ENCODE assay signal across 1 cellular context in the genomic region with DNA sequence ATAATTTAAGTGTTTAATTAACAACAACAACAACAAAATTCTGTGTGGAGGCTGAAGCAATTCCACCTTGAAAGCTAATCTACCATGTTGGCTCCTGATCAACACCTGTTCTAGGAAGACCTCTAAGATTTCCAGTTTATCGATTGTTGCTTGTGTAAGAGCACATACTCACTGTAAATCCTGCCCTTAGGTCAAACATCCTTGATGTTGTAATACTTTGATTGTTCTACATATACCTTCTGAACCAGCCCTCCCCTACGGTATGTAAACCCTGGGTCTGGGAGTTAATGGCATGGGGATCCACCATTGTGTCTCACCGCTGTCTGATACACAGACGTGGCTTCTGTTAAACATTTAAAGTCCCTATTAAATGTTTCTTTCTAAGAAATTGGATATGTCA.
TF ChIP-seq lines count a peak whose summit lies in the region.

No MANE protein-coding gene starts in this region.

TF ChIP-seq in HepG2, 621 proteins besides CTCF, POLR2A, EP300 and RAD21 (continued from another document and continues in another):
- no peak for TF ChIP-seq ZNF704 (CRISPR knock-in tag; IDR thresholded peaks at IDR 0.05; ENCODE audit: borderline replicate concordance)
- no peak for TF ChIP-seq ZFP62 (CRISPR knock-in tag; IDR thresholded peaks at IDR 0.05)
- no peak for TF ChIP-seq ZZZ3 (CRISPR knock-in tag; IDR thresholded peaks at IDR 0.05; ENCODE audit: borderline replicate concordance)
- TF ChIP-seq, protein P1, sequence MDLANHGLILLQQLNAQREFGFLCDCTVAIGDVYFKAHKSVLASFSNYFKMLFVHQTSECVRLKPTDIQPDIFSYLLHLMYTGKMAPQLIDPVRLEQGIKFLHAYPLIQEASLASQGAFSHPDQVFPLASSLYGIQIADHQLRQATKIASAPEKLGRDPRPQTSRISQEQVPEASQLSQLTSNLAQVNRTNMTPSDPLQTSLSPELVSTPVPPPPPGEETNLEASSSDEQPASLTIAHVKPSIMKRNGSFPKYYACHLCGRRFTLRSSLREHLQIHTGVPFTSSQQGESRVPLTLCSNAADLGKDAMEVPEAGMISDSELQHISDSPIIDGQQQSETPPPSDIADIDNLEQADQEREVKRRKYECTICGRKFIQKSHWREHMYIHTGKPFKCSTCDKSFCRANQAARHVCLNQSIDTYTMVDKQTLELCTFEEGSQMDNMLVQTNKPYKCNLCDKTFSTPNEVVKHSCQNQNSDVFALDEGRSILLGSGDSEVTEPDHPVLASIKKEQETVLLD (CRISPR knock-in tag; IDR thresholded peaks at IDR 0.05; ENCODE audit: low read depth), result no peak
- TF ChIP-seq ZNF556 (CRISPR knock-in tag; IDR thresholded peaks at IDR 0.05; ENCODE audit: borderline replicate concordance), result no peak
- TF ChIP-seq ZNF3 (CRISPR knock-in tag; IDR thresholded peaks at IDR 0.05), result no peak
- no peak for TF ChIP-seq NFAT5 (CRISPR knock-in tag; IDR thresholded peaks at IDR 0.05)
- no peak for TF ChIP-seq ZNF17 (CRISPR knock-in tag; IDR thresholded peaks at IDR 0.05)
- TF ChIP-seq ZC3H4 (CRISPR knock-in tag; IDR thresholded peaks at IDR 0.05; ENCODE audit: borderline replicate concordance), result no peak
- no peak for TF ChIP-seq ARID2 (CRISPR knock-in tag; IDR thresholded peaks at IDR 0.05; ENCODE audit: borderline replicate concordance)
- TF ChIP-seq NBN (conservative IDR thresholded peaks at IDR 0.05), result no peak
- no peak for TF ChIP-seq ZNF44 (CRISPR knock-in tag; IDR thresholded peaks at IDR 0.05)
- no peak for TF ChIP-seq FOXC1 (CRISPR knock-in tag; IDR thresholded peaks at IDR 0.05; ENCODE audit: borderline replicate concordance)
- TF ChIP-seq, protein P2, sequence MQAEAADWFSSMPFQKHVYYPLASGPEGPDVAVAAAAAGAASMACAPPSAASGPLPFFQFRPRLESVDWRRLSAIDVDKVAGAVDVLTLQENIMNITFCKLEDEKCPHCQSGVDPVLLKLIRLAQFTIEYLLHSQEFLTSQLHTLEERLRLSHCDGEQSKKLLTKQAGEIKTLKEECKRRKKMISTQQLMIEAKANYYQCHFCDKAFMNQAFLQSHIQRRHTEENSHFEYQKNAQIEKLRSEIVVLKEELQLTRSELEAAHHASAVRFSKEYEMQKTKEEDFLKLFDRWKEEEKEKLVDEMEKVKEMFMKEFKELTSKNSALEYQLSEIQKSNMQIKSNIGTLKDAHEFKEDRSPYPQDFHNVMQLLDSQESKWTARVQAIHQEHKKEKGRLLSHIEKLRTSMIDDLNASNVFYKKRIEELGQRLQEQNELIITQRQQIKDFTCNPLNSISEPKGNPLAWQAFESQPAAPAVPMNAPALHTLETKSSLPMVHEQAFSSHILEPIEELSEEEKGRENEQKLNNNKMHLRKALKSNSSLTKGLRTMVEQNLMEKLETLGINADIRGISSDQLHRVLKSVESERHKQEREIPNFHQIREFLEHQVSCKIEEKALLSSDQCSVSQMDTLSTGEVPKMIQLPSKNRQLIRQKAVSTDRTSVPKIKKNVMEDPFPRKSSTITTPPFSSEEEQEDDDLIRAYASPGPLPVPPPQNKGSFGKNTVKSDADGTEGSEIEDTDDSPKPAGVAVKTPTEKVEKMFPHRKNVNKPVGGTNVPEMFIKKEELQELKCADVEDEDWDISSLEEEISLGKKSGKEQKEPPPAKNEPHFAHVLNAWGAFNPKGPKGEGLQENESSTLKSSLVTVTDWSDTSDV (CRISPR knock-in tag; IDR thresholded peaks at IDR 0.05), result no peak
- no peak for TF ChIP-seq ZHX1 (CRISPR knock-in tag; IDR thresholded peaks at IDR 0.05; ENCODE audit: low read depth)
- no peak for TF ChIP-seq MLLT10 (CRISPR knock-in tag; IDR thresholded peaks at IDR 0.05)
- TF ChIP-seq MAFK (conservative IDR thresholded peaks at IDR 0.05 in 1 of 2, IDR thresholded peaks at IDR 0.05 in 1 of 2; ENCODE audit: low read length in 2 of 2), result no peak
- TF ChIP-seq ZNF367 (CRISPR knock-in tag; IDR thresholded peaks at IDR 0.05; ENCODE audit: borderline replicate concordance), result no peak
- TF ChIP-seq ZNF674 (CRISPR knock-in tag; IDR thresholded peaks at IDR 0.05; ENCODE audit: low read depth), result no peak
- TF ChIP-seq POLR2AphosphoS5 (IDR thresholded peaks at IDR 0.05; ENCODE audit: low read depth, low read length), result no peak
- TF ChIP-seq IRF2 (CRISPR knock-in tag; IDR thresholded peaks at IDR 0.05), result peak; percentile 40; the same call in 1 of the 2 replicates
- TF ChIP-seq, protein P3, sequence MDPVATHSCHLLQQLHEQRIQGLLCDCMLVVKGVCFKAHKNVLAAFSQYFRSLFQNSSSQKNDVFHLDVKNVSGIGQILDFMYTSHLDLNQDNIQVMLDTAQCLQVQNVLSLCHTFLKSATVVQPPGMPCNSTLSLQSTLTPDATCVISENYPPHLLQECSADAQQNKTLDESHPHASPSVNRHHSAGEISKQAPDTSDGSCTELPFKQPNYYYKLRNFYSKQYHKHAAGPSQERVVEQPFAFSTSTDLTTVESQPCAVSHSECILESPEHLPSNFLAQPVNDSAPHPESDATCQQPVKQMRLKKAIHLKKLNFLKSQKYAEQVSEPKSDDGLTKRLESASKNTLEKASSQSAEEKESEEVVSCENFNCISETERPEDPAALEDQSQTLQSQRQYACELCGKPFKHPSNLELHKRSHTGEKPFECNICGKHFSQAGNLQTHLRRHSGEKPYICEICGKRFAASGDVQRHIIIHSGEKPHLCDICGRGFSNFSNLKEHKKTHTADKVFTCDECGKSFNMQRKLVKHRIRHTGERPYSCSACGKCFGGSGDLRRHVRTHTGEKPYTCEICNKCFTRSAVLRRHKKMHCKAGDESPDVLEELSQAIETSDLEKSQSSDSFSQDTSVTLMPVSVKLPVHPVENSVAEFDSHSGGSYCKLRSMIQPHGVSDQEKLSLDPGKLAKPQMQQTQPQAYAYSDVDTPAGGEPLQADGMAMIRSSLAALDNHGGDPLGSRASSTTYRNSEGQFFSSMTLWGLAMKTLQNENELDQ (CRISPR knock-in tag; IDR thresholded peaks at IDR 0.05; ENCODE audit: borderline replicate concordance), result no peak
- no peak for TF ChIP-seq ZFYVE20 (CRISPR knock-in tag; IDR thresholded peaks at IDR 0.05; ENCODE audit: borderline replicate concordance, low read depth)
- no peak for TF ChIP-seq HOXA7 (CRISPR knock-in tag; IDR thresholded peaks at IDR 0.05)
- TF ChIP-seq, protein P4, sequence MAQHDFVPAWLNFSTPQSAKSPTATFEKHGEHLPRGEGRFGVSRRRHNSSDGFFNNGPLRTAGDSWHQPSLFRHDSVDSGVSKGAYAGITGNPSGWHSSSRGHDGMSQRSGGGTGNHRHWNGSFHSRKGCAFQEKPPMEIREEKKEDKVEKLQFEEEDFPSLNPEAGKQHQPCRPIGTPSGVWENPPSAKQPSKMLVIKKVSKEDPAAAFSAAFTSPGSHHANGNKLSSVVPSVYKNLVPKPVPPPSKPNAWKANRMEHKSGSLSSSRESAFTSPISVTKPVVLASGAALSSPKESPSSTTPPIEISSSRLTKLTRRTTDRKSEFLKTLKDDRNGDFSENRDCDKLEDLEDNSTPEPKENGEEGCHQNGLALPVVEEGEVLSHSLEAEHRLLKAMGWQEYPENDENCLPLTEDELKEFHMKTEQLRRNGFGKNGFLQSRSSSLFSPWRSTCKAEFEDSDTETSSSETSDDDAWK (CRISPR knock-in tag; IDR thresholded peaks at IDR 0.05), result no peak
- TF ChIP-seq, protein P5, sequence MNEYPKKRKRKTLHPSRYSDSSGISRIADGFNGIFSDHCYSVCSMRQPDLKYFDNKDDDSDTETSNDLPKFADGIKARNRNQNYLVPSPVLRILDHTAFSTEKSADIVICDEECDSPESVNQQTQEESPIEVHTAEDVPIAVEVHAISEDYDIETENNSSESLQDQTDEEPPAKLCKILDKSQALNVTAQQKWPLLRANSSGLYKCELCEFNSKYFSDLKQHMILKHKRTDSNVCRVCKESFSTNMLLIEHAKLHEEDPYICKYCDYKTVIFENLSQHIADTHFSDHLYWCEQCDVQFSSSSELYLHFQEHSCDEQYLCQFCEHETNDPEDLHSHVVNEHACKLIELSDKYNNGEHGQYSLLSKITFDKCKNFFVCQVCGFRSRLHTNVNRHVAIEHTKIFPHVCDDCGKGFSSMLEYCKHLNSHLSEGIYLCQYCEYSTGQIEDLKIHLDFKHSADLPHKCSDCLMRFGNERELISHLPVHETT (CRISPR knock-in tag; conservative IDR thresholded peaks at IDR 0.05), result no peak
- TF ChIP-seq NKX3-1 (CRISPR knock-in tag; IDR thresholded peaks at IDR 0.05), result no peak
- TF ChIP-seq TBX2 (CRISPR knock-in tag; IDR thresholded peaks at IDR 0.05; ENCODE audit: borderline replicate concordance), result no peak
- TF ChIP-seq ZNF747 (CRISPR knock-in tag; IDR thresholded peaks at IDR 0.05; ENCODE audit: borderline replicate concordance), result no peak
- TF ChIP-seq ZNF468 (CRISPR knock-in tag; IDR thresholded peaks at IDR 0.05), result no peak
